In the genomic region with DNA sequence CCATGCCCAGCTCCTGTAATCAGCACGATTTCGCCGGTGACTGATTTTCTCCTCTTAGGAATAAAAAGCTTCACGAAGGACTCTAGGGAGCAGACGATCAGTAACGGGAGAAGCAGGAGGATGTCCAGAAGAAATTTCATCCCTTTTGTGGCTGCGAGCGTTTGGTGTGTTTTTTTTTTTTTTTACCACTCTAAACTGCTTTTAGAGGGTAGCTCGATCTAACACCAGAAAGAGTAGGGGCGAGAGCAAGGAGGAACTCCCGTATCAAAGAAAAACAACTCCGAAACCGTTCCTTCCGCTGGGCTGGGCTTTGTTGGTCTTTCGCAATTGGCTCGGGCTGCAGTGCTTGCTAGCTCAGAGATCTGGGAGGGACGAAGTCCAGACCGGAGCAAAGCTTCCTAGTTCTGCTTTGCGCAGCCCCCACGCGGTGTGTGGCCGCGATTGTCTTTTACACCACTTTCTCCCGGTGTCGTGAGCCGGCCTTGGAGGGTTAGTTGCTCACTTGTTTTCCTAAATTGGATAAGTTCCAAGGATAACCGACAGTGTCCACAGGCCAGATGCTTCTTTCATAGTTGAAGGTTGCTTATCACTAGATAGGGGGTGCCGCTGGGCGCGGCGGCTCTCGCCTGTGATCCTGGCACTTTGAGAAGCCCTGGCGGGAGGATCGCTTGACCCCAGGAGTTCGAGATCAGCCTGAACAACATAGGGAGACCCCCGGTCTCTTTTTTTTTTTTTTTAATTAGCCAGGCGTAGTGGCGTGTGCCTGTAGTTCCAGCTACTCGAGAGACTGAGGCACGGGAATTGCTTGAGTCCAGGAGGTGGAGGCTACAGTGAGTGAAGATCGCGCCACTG, we compare ENCODE assay signal across 8 cellular contexts. TPM values are rescaled to one million over a fixed set of nuclear protein-coding genes. Genes with fewer than 3 reads are reported as not detected.
DNase-seq lines count a peak whose midpoint lies in the region; ATAC-seq and TF ChIP-seq lines count a peak whose summit lies in the region.

Gene HSD17B11 (minus strand): TSS at position 258 of the 852 bp plus-strand sequence. CDS start 118 bp downstream, at position 140.

- H3K36me3 ChIP-seq in DND-41 (ENCODE audit: insufficient read depth, low read length) (peaks cover 3% of the 10 kb centered on the region; the same call in 1 of the 2 replicates), Karpas-422 (ENCODE audit: insufficient read depth, low read length) (no peaks in the 10 kb centered on the region), esophagus squamous epithelium (no peaks in the 10 kb centered on the region)

- TF ChIP-seq CTCF in DND-41 (IDR thresholded peaks at IDR 0.05; ENCODE audit: borderline replicate concordance, extremely low read depth, low read length, poor library complexity, severe bottlenecking) (peak; percentile 38), esophagus squamous epithelium (IDR thresholded peaks at IDR 0.05) (peak in 1 of 6 experiments; percentile 9)

- H3K27me3 ChIP-seq in DND-41 (ENCODE audit: insufficient read depth, low read length, poor library complexity) (no peaks in the 10 kb centered on the region), Karpas-422 (ENCODE audit: low read length) (no peaks in the 10 kb centered on the region), esophagus squamous epithelium (no peaks in the 10 kb centered on the region)

- H2AFZ ChIP-seq in DND-41 (ENCODE audit: low read depth, low read length): peak within 1 kb of the TSS; percentile 92
- H2AFZ ChIP-seq in Karpas-422 (ENCODE audit: low read length): peak within 1 kb of the TSS; percentile 96

- H3K4me1 ChIP-seq in DND-41 (ENCODE audit: insufficient read depth, low read length): peaks cover 45% of the 10 kb centered on the region
- H3K4me1 ChIP-seq in Karpas-422 (ENCODE audit: low read length): peaks cover 17% of the 10 kb centered on the region
- H3K4me1 ChIP-seq in esophagus squamous epithelium: peaks cover 0 to 47% (median 6%) of the 10 kb centered on the region in 3 donors

- intact Hi-C loops in esophagus squamous epithelium (cut with DNase I): no loop called here

- no peaks in the 10 kb centered on the region for H3K9me2 ChIP-seq in Karpas-422 (replicated peaks; ENCODE audit: insufficient read depth, low read length)

- H3K4me3 ChIP-seq in DND-41 (ENCODE audit: low read depth in 1 of 2, low read length in 2 of 2) (peak within 1 kb of the TSS; percentile 79 to 98), Karpas-422 (ENCODE audit: low read length) (peak within 1 kb of the TSS; percentile 76), esophagus squamous epithelium (peak within 1 kb of the TSS; percentile 47 to 74 (median 64))

- H3K27ac ChIP-seq in DND-41 (ENCODE audit: low read length) (peak within 1 kb of the TSS; percentile 96), Karpas-422 (ENCODE audit: low read length) (no peak within 1 kb of the TSS), esophagus squamous epithelium (peak within 1 kb of the TSS; percentile 72 to 89 (median 88))

- 1 to 2% methylated on average over 29 to 41 of the region's 42 CpGs for WGBS in esophagus squamous epithelium, 2 donors

- no peaks in the 10 kb centered on the region for H4K20me1 ChIP-seq in DND-41 (ENCODE audit: insufficient read depth, low read length)
- H4K20me1 ChIP-seq in Karpas-422 (ENCODE audit: insufficient read depth, low read depth, low read length): no peaks in the 10 kb centered on the region

- ATAC-seq in DND-41 (ENCODE audit: insufficient read depth, low read depth) (peak; percentile 97), GM21825 (IDR thresholded peaks at IDR 0.05; ENCODE audit: unreplicated experiment) (peak; percentile 99)

- DNase-seq in DND-41 (peak; percentile 93), Karpas-422 (peak; percentile 95), RKO (ENCODE audit: low spot score) (peak; percentile 96), activated T-helper 1 cell treated with Interleukin-2 at 50 U/mL for 16 hours (ENCODE audit: low read depth) (peak; percentile 65), esophagus squamous epithelium (lab: John Stamatoyannopoulos, UW) (peak; percentile 50), myocyte (ENCODE audit: low read depth) (peak; percentile 95)
- DNase-seq in stimulated activated CD8-positive, alpha-beta memory T cell treated with anti-CD3 and anti-CD28 coated beads, Interleukin-7, amount 100 ng/mL, for 48 hours (ENCODE audit: extremely low read depth in 1 of 2, low read depth in 1 of 2): peak; percentile 58 to 74

- peak in 2 of 4 donors; percentile 69 to 89 for TF ChIP-seq POLR2A in esophagus squamous epithelium (IDR thresholded peaks at IDR 0.05)

- H3K4me2 ChIP-seq in DND-41 (ENCODE audit: insufficient read depth, low read length) (peak within 1 kb of the TSS; percentile 80), Karpas-422 (ENCODE audit: low read depth, low read length, poor library complexity, severe bottlenecking) (peak within 1 kb of the TSS; percentile 88)

- no peaks in the 10 kb centered on the region for H3K9me3 ChIP-seq in DND-41 (ENCODE audit: insufficient read depth, low read length, severe bottlenecking)
- H3K9me3 ChIP-seq in Karpas-422 (ENCODE audit: low read length): no peaks in the 10 kb centered on the region
- no peaks in the 10 kb centered on the region for H3K9me3 ChIP-seq in esophagus squamous epithelium

- H3K9ac ChIP-seq in DND-41 (ENCODE audit: low read depth, low read length) (peak within 1 kb of the TSS; percentile 82), Karpas-422 (ENCODE audit: low read length) (peak within 1 kb of the TSS; percentile 78)

- H3K79me2 ChIP-seq in DND-41 (ENCODE audit: insufficient read depth, low read length) (peaks cover 48% of the 10 kb centered on the region), Karpas-422 (ENCODE audit: low read length) (no peaks in the 10 kb centered on the region)

RNA-seq across cellular contexts. Expression of gene HSD17B11, which starts in this region (rescaled TPM):
- 4.7 and 31.0 TPM in 2 replicates for total RNA-seq in Karpas-422 (2014; rRNA removed; shearing (Covaris generic); ENCODE audit: low replicate concordance)
- total RNA-seq in esophagus squamous epithelium (10 to 100 TPM in 2 of 4 donors, 1 to 10 TPM in 2; 4.2 to 41.8 (median 13.7) TPM), myocyte (25.1 and 30.8 TPM in 2 replicates)
- 8.0 TPM for polyA plus RNA-seq in myocyte (2012)
